ENCODE assay signal across 1 cellular context in the genomic region with DNA sequence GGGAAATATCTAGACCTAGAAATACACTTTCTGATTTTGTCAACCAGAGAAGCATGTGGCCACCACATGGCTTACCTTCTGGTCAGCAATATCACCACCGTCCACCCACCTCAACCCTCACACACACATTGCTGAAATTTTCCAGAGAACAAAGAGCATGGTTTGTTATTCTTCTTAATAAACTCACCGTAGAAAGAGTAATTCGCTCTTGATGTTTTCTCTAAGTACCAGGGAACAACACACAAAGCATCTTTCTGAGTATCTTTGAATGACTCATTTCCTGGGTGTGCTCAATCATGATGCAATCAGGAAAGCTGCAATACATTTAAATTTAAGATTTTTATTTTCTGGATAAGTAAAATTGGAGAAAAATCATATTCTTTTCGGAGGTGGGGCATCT.
A peak's percentile ranks its signal among the peaks of the same experiment; 100 is the strongest.
TF ChIP-seq lines count a peak whose summit lies in the region.

No MANE protein-coding gene starts in this region.

TF ChIP-seq in K562, 482 proteins besides CTCF, POLR2A, EP300 and RAD21 (continued from another document):
- TF ChIP-seq, protein P1, sequence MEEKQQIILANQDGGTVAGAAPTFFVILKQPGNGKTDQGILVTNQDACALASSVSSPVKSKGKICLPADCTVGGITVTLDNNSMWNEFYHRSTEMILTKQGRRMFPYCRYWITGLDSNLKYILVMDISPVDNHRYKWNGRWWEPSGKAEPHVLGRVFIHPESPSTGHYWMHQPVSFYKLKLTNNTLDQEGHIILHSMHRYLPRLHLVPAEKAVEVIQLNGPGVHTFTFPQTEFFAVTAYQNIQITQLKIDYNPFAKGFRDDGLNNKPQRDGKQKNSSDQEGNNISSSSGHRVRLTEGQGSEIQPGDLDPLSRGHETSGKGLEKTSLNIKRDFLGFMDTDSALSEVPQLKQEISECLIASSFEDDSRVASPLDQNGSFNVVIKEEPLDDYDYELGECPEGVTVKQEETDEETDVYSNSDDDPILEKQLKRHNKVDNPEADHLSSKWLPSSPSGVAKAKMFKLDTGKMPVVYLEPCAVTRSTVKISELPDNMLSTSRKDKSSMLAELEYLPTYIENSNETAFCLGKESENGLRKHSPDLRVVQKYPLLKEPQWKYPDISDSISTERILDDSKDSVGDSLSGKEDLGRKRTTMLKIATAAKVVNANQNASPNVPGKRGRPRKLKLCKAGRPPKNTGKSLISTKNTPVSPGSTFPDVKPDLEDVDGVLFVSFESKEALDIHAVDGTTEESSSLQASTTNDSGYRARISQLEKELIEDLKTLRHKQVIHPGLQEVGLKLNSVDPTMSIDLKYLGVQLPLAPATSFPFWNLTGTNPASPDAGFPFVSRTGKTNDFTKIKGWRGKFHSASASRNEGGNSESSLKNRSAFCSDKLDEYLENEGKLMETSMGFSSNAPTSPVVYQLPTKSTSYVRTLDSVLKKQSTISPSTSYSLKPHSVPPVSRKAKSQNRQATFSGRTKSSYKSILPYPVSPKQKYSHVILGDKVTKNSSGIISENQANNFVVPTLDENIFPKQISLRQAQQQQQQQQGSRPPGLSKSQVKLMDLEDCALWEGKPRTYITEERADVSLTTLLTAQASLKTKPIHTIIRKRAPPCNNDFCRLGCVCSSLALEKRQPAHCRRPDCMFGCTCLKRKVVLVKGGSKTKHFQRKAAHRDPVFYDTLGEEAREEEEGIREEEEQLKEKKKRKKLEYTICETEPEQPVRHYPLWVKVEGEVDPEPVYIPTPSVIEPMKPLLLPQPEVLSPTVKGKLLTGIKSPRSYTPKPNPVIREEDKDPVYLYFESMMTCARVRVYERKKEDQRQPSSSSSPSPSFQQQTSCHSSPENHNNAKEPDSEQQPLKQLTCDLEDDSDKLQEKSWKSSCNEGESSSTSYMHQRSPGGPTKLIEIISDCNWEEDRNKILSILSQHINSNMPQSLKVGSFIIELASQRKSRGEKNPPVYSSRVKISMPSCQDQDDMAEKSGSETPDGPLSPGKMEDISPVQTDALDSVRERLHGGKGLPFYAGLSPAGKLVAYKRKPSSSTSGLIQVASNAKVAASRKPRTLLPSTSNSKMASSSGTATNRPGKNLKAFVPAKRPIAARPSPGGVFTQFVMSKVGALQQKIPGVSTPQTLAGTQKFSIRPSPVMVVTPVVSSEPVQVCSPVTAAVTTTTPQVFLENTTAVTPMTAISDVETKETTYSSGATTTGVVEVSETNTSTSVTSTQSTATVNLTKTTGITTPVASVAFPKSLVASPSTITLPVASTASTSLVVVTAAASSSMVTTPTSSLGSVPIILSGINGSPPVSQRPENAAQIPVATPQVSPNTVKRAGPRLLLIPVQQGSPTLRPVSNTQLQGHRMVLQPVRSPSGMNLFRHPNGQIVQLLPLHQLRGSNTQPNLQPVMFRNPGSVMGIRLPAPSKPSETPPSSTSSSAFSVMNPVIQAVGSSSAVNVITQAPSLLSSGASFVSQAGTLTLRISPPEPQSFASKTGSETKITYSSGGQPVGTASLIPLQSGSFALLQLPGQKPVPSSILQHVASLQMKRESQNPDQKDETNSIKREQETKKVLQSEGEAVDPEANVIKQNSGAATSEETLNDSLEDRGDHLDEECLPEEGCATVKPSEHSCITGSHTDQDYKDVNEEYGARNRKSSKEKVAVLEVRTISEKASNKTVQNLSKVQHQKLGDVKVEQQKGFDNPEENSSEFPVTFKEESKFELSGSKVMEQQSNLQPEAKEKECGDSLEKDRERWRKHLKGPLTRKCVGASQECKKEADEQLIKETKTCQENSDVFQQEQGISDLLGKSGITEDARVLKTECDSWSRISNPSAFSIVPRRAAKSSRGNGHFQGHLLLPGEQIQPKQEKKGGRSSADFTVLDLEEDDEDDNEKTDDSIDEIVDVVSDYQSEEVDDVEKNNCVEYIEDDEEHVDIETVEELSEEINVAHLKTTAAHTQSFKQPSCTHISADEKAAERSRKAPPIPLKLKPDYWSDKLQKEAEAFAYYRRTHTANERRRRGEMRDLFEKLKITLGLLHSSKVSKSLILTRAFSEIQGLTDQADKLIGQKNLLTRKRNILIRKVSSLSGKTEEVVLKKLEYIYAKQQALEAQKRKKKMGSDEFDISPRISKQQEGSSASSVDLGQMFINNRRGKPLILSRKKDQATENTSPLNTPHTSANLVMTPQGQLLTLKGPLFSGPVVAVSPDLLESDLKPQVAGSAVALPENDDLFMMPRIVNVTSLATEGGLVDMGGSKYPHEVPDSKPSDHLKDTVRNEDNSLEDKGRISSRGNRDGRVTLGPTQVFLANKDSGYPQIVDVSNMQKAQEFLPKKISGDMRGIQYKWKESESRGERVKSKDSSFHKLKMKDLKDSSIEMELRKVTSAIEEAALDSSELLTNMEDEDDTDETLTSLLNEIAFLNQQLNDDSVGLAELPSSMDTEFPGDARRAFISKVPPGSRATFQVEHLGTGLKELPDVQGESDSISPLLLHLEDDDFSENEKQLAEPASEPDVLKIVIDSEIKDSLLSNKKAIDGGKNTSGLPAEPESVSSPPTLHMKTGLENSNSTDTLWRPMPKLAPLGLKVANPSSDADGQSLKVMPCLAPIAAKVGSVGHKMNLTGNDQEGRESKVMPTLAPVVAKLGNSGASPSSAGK (IDR thresholded peaks at IDR 0.05) = peak; percentile 80
- peak; percentile 48; the same call in 1 of the 2 replicates for TF ChIP-seq CEBPB (tag; IDR thresholded peaks at IDR 0.05)
- TF ChIP-seq, protein P2, sequence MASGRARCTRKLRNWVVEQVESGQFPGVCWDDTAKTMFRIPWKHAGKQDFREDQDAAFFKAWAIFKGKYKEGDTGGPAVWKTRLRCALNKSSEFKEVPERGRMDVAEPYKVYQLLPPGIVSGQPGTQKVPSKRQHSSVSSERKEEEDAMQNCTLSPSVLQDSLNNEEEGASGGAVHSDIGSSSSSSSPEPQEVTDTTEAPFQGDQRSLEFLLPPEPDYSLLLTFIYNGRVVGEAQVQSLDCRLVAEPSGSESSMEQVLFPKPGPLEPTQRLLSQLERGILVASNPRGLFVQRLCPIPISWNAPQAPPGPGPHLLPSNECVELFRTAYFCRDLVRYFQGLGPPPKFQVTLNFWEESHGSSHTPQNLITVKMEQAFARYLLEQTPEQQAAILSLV (tag; IDR thresholded peaks at IDR 0.05) = 0 out of 2 replicates have a peak, but pooled peaks have one; percentile 23
- TF ChIP-seq CXXC5 (CRISPR knock-in tag; IDR thresholded peaks at IDR 0.05) = peak; percentile 27; the same call in 1 of the 2 replicates
- TF ChIP-seq L3MBTL2 (IDR thresholded peaks at IDR 0.05) = peak; percentile 45; the same call in 1 of the 2 replicates
- no peak for TF ChIP-seq CEBPG (CRISPR knock-in tag; IDR thresholded peaks at IDR 0.05)
- TF ChIP-seq CEBPG (tag; conservative IDR thresholded peaks at IDR 0.05 in 1 of 2, IDR thresholded peaks at IDR 0.05 in 1 of 2) = peak; percentile 79 to 90
- peak; percentile 54; the same call in 1 of the 2 replicates for TF ChIP-seq SMAD4 (CRISPR knock-in tag; conservative IDR thresholded peaks at IDR 0.05)
- TF ChIP-seq TEAD1 (CRISPR knock-in tag; IDR thresholded peaks at IDR 0.05) = no peak
- TF ChIP-seq, protein P3, sequence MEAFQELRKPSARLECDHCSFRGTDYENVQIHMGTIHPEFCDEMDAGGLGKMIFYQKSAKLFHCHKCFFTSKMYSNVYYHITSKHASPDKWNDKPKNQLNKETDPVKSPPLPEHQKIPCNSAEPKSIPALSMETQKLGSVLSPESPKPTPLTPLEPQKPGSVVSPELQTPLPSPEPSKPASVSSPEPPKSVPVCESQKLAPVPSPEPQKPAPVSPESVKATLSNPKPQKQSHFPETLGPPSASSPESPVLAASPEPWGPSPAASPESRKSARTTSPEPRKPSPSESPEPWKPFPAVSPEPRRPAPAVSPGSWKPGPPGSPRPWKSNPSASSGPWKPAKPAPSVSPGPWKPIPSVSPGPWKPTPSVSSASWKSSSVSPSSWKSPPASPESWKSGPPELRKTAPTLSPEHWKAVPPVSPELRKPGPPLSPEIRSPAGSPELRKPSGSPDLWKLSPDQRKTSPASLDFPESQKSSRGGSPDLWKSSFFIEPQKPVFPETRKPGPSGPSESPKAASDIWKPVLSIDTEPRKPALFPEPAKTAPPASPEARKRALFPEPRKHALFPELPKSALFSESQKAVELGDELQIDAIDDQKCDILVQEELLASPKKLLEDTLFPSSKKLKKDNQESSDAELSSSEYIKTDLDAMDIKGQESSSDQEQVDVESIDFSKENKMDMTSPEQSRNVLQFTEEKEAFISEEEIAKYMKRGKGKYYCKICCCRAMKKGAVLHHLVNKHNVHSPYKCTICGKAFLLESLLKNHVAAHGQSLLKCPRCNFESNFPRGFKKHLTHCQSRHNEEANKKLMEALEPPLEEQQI (IDR thresholded peaks at IDR 0.05) = no peak
- peak; percentile 41; the same call in 1 of the 2 replicates for TF ChIP-seq DPF2 (IDR thresholded peaks at IDR 0.05)
- no peak for TF ChIP-seq GATA2 (CRISPR knock-in tag; IDR thresholded peaks at IDR 0.05)
- peak; percentile 91 for TF ChIP-seq FOSL1 (tag; conservative IDR thresholded peaks at IDR 0.05)
- peak; percentile 36; the same call in 1 of the 2 replicates for TF ChIP-seq ETV1 (tag; conservative IDR thresholded peaks at IDR 0.05; ENCODE audit: low read depth)
- TF ChIP-seq JUN (IDR thresholded peaks at IDR 0.05; ENCODE audit: borderline replicate concordance, low read depth, low read length) = peak; percentile 70; the same call in 1 of the 2 replicates
- TF ChIP-seq JUN (CRISPR knock-in tag; IDR thresholded peaks at IDR 0.05; ENCODE audit: borderline replicate concordance) = no peak
- peak; percentile 76 for TF ChIP-seq ZNF589 (CRISPR knock-in tag; IDR thresholded peaks at IDR 0.05; ENCODE audit: low read depth)
- TF ChIP-seq JUND (IDR thresholded peaks at IDR 0.05; ENCODE audit: borderline replicate concordance, low read depth, low read length) = peak; percentile 91
- peak; percentile 80 for TF ChIP-seq JUND (tag; IDR thresholded peaks at IDR 0.05; ENCODE audit: borderline replicate concordance, low read depth, low read length)
- peak; percentile 63; the same call in 1 of the 2 replicates for TF ChIP-seq ZNF584 (CRISPR knock-in tag; IDR thresholded peaks at IDR 0.05; ENCODE audit: low read depth)
- TF ChIP-seq TRIM24 (IDR thresholded peaks at IDR 0.05) = peak; percentile 29 to 74; a peak in 2 of 4 replicates
- TF ChIP-seq, protein P4, sequence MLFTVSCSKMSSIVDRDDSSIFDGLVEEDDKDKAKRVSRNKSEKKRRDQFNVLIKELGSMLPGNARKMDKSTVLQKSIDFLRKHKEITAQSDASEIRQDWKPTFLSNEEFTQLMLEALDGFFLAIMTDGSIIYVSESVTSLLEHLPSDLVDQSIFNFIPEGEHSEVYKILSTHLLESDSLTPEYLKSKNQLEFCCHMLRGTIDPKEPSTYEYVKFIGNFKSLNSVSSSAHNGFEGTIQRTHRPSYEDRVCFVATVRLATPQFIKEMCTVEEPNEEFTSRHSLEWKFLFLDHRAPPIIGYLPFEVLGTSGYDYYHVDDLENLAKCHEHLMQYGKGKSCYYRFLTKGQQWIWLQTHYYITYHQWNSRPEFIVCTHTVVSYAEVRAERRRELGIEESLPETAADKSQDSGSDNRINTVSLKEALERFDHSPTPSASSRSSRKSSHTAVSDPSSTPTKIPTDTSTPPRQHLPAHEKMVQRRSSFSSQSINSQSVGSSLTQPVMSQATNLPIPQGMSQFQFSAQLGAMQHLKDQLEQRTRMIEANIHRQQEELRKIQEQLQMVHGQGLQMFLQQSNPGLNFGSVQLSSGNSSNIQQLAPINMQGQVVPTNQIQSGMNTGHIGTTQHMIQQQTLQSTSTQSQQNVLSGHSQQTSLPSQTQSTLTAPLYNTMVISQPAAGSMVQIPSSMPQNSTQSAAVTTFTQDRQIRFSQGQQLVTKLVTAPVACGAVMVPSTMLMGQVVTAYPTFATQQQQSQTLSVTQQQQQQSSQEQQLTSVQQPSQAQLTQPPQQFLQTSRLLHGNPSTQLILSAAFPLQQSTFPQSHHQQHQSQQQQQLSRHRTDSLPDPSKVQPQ (CRISPR knock-in tag; IDR thresholded peaks at IDR 0.05; ENCODE audit: borderline replicate concordance) = no peak
- TF ChIP-seq, protein P5, sequence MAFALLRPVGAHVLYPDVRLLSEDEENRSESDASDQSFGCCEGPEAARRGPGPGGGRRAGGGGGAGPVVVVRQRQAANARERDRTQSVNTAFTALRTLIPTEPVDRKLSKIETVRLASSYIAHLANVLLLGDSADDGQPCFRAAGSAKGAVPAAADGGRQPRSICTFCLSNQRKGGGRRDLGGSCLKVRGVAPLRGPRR (CRISPR knock-in tag; IDR thresholded peaks at IDR 0.05) = no peak
- peak; percentile 52; the same call in 1 of the 2 replicates for TF ChIP-seq SMARCA4 (IDR thresholded peaks at IDR 0.05)
- TF ChIP-seq ZNF507 (tag; conservative IDR thresholded peaks at IDR 0.05) = no peak
- TF ChIP-seq ATF7 (IDR thresholded peaks at IDR 0.05) = peak; percentile 48; the same call in 1 of the 2 replicates
- TF ChIP-seq, protein P6, sequence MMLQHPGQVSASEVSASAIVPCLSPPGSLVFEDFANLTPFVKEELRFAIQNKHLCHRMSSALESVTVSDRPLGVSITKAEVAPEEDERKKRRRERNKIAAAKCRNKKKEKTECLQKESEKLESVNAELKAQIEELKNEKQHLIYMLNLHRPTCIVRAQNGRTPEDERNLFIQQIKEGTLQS (IDR thresholded peaks at IDR 0.05) = peak; percentile 95
- TF ChIP-seq, protein P6 (CRISPR knock-in tag; conservative IDR thresholded peaks at IDR 0.05) = no peak
- peak; percentile 65; the same call in 1 of the 2 replicates for TF ChIP-seq ZNF175 (CRISPR knock-in tag; IDR thresholded peaks at IDR 0.05; ENCODE audit: low read depth)
- TF ChIP-seq, protein P7, sequence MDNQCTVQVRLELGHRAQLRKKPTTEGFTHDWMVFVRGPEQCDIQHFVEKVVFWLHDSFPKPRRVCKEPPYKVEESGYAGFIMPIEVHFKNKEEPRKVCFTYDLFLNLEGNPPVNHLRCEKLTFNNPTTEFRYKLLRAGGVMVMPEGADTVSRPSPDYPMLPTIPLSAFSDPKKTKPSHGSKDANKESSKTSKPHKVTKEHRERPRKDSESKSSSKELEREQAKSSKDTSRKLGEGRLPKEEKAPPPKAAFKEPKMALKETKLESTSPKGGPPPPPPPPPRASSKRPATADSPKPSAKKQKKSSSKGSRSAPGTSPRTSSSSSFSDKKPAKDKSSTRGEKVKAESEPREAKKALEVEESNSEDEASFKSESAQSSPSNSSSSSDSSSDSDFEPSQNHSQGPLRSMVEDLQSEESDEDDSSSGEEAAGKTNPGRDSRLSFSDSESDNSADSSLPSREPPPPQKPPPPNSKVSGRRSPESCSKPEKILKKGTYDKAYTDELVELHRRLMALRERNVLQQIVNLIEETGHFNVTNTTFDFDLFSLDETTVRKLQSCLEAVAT (IDR thresholded peaks at IDR 0.05) = no peak
- TF ChIP-seq, protein P8, sequence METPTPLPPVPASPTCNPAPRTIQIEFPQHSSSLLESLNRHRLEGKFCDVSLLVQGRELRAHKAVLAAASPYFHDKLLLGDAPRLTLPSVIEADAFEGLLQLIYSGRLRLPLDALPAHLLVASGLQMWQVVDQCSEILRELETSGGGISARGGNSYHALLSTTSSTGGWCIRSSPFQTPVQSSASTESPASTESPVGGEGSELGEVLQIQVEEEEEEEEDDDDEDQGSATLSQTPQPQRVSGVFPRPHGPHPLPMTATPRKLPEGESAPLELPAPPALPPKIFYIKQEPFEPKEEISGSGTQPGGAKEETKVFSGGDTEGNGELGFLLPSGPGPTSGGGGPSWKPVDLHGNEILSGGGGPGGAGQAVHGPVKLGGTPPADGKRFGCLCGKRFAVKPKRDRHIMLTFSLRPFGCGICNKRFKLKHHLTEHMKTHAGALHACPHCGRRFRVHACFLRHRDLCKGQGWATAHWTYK (CRISPR knock-in tag; IDR thresholded peaks at IDR 0.05) = no peak
TF ChIP-seq in K562: peak in this region for 22.
